ENCODE assay signal across 3 cellular contexts in genomic region chr9:113728989-113729388, GRCh38.
"Had no signal": no experiment of that assay in that cellular context is flagged by ENCODE, and none has a peak within 500 bp of the region (broad histone marks: within the 10 kb centered on the region; RNA-seq: fewer than 3 reads in every experiment).

No MANE protein-coding gene starts in this region.

- DNase-seq: GDM1, GF-D8 had no signal

- ATAC-seq: GM12878 had no signal

- H3K4me3 ChIP-seq: GM12878 had no signal
